ENCODE assay signal across 8 cellular contexts in genomic region chr14:67600562-67600974, GRCh38. TPM values are rescaled to one million over a fixed set of nuclear protein-coding genes. Genes with fewer than 3 reads are reported as not detected.
DNase-seq lines count a peak whose midpoint lies in the region; ATAC-seq and TF ChIP-seq lines count a peak whose summit lies in the region.
"Not testable (repeated sequence)": the region's sequence is repeated elsewhere in the genome, so short reads cannot be mapped to it uniquely, and the experiment has no call there.

No MANE protein-coding gene starts in this region.

- ATAC-seq in RWPE2 (ENCODE audit: low read depth); effector memory CD8-positive, alpha-beta T cell (replicated peaks): not testable (repeated sequence)

- POLR2A ChIA-PET in HEK293 (lab: Yijun Ruan, JAX) = interaction anchor here (0.5 to 2.0 kb wide), 19 partner anchors 9 to 219 kb away, joined by 3 to 14 read pairs (median 4); partner anchors contain the start of genes PLEKHH1, RAD51B and RDH11

- H3K9me3 Mint-ChIP-seq in activated naive CD8-positive, alpha-beta T cell (ENCODE audit: low read depth); effector memory CD8-positive, alpha-beta T cell; neural crest cell: not testable (repeated sequence)

- not testable (repeated sequence) for H3K36me3 Mint-ChIP-seq in activated naive CD8-positive, alpha-beta T cell; neural crest cell (ENCODE audit: low read depth)
- H3K36me3 Mint-ChIP-seq in effector memory CD8-positive, alpha-beta T cell (ENCODE audit: insufficient read depth) = peaks cover 13% of the 10 kb centered on the region

- not testable (repeated sequence) for H3K27me3 ChIP-seq in RWPE2 (ENCODE audit: insufficient read depth, poor library complexity, severe bottlenecking); stomach
- peaks cover 67% of the 10 kb centered on the region for H3K27me3 ChIP-seq in iPS-20b (ENCODE audit: insufficient read depth, low read length)

- not testable (repeated sequence) for TF ChIP-seq CTCF in AG10803 (conservative IDR thresholded peaks at IDR 0.05; ENCODE audit: low read length); HEK293 (tag by site-specific recombination; IDR thresholded peaks at IDR 0.05); RWPE2 (IDR thresholded peaks at IDR 0.05; ENCODE audit: poor library complexity, severe bottlenecking); neural crest cell (conservative IDR thresholded peaks at IDR 0.05); stomach (IDR thresholded peaks at IDR 0.05)

- H3K27ac ChIP-seq in HEK293 (ENCODE audit: extremely low read depth, low read depth, low read length) (peak overlapping the region; percentile 76; the same call in 1 of the 2 replicates), RWPE2 (ENCODE audit: poor library complexity, severe bottlenecking) (peak overlapping the region; percentile 30), stomach (peak overlapping the region; percentile 87 to 95 (median 89))
- not testable (repeated sequence) for H3K27ac ChIP-seq in iPS-20b (ENCODE audit: low read length)

- TF ChIP-seq POLR2A in stomach (IDR thresholded peaks at IDR 0.05) = not testable (repeated sequence)

- peak overlapping the region; percentile 96 for H3K4me3 Mint-ChIP-seq in activated naive CD8-positive, alpha-beta T cell
- peak overlapping the region; percentile 94 to 97 for H3K4me3 Mint-ChIP-seq in effector memory CD8-positive, alpha-beta T cell
- peak overlapping the region; percentile 96 for H3K4me3 Mint-ChIP-seq in neural crest cell

- H3K27ac Mint-ChIP-seq in activated naive CD8-positive, alpha-beta T cell = peak overlapping the region; percentile 94
- H3K27ac Mint-ChIP-seq in effector memory CD8-positive, alpha-beta T cell = peak overlapping the region; percentile 94 to 97
- H3K27ac Mint-ChIP-seq in neural crest cell (ENCODE audit: unreplicated experiment) = not testable (repeated sequence)

- not testable (repeated sequence) for H3K4me1 ChIP-seq in HEK293 (ENCODE audit: control insufficient read depth, insufficient read depth, low read length); RWPE2 (ENCODE audit: insufficient read depth, poor library complexity, severe bottlenecking); iPS-20b (ENCODE audit: insufficient read depth, low read length)
- H3K4me1 ChIP-seq in stomach = peaks cover 5 to 31% (median 18%) of the 10 kb centered on the region in 4 donors

- peaks cover 41% of the 10 kb centered on the region for H3K4me1 Mint-ChIP-seq in activated naive CD8-positive, alpha-beta T cell (ENCODE audit: low read depth)
- peaks cover 19 to 33% of the 10 kb centered on the region in 2 donors for H3K4me1 Mint-ChIP-seq in effector memory CD8-positive, alpha-beta T cell (ENCODE audit: low read depth in 2 of 2)
- H3K4me1 Mint-ChIP-seq in neural crest cell = peaks cover 17% of the 10 kb centered on the region

- H3K9me3 ChIP-seq in HEK293 (ENCODE audit: control insufficient read depth, insufficient read depth, low read depth, low read length); RWPE2 (ENCODE audit: severe bottlenecking); iPS-20b (ENCODE audit: insufficient read depth, low read depth, low read length); stomach: not testable (repeated sequence)

- not testable (repeated sequence) for H3K27me3 Mint-ChIP-seq in activated naive CD8-positive, alpha-beta T cell; effector memory CD8-positive, alpha-beta T cell; neural crest cell (ENCODE audit: low read depth)

- H3K4me3 ChIP-seq in AG10803 (ENCODE audit: low read length) (peak overlapping the region; percentile 89), HEK293 (ENCODE audit: low read depth, low read length) (peak overlapping the region; percentile 95), RWPE2 (ENCODE audit: severe bottlenecking) (peak overlapping the region; percentile 78), iPS-20b (ENCODE audit: low read length) (peak overlapping the region; percentile 84), stomach (peak overlapping the region; percentile 69 to 98 (median 85))

- intact Hi-C loops in stomach (cut with DNase I; ENCODE audit: low total_unique reads) = not testable (repeated sequence)

- DNase-seq in AG10803 (ENCODE audit: low read depth); RWPE2 (ENCODE audit: low spot score); effector memory CD8-positive, alpha-beta T cell; neural crest cell (ENCODE audit: low read depth, low spot score); stomach: not testable (repeated sequence)

- not testable (repeated sequence) for TF ChIP-seq EP300 in stomach (IDR thresholded peaks at IDR 0.05)

- 86 to 93% (median 88%) methylated on average over 21 of the region's 21 CpGs for WGBS in stomach, 5 donors

- CTCF ChIA-PET in HEK293 (lab: Yijun Ruan, JAX) = interaction anchor here (0.6 to 2.7 kb wide), 13 partner anchors 10 to 981 kb away, joined by 3 to 15 read pairs (median 7); partner anchors contain the start of gene ATP6V1D

- not testable (repeated sequence) for H3K36me3 ChIP-seq in HEK293 (ENCODE audit: control insufficient read depth in 2 of 2, insufficient read depth in 1 of 2, low read length in 2 of 2); RWPE2 (ENCODE audit: low read depth); iPS-20b (ENCODE audit: insufficient read depth, low read depth, low read length); stomach

- H3K9ac ChIP-seq in iPS-20b (ENCODE audit: low read depth, low read length) = not testable (repeated sequence)

TF ChIP-seq in HEK293, 187 proteins besides CTCF, POLR2A, EP300 and RAD21:
- TF ChIP-seq, protein P1, sequence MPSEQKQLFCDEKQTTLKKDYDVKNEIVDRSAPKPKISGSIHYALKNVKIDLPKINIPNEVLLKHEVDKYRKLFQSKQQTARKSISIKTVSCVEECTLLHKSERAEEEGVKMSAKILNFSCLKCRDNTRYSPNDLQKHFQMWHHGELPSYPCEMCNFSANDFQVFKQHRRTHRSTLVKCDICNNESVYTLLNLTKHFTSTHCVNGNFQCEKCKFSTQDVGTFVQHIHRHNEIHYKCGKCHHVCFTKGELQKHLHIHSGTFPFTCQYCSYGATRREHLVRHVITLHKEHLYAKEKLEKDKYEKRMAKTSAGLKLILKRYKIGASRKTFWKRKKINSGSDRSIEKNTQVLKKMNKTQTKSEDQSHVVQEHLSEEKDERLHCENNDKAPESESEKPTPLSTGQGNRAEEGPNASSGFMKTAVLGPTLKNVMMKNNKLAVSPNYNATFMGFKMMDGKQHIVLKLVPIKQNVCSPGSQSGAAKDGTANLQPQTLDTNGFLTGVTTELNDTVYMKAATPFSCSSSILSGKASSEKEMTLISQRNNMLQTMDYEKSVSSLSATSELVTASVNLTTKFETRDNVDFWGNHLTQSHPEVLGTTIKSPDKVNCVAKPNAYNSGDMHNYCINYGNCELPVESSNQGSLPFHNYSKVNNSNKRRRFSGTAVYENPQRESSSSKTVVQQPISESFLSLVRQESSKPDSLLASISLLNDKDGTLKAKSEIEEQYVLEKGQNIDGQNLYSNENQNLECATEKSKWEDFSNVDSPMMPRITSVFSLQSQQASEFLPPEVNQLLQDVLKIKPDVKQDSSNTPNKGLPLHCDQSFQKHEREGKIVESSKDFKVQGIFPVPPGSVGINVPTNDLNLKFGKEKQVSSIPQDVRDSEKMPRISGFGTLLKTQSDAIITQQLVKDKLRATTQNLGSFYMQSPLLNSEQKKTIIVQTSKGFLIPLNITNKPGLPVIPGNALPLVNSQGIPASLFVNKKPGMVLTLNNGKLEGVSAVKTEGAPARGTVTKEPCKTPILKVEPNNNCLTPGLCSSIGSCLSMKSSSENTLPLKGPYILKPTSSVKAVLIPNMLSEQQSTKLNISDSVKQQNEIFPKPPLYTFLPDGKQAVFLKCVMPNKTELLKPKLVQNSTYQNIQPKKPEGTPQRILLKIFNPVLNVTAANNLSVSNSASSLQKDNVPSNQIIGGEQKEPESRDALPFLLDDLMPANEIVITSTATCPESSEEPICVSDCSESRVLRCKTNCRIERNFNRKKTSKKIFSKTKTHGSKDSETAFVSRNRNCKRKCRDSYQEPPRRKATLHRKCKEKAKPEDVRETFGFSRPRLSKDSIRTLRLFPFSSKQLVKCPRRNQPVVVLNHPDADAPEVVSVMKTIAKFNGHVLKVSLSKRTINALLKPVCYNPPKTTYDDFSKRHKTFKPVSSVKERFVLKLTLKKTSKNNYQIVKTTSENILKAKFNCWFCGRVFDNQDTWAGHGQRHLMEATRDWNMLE (tag by site-specific recombination; conservative IDR thresholded peaks at IDR 0.05; ENCODE audit: low read depth) = 0 out of 2 replicates have a peak, but pooled peaks have one; percentile 8
- TF ChIP-seq ZNF514 (tag by site-specific recombination; IDR thresholded peaks at IDR 0.05) = 0 out of 2 replicates have a peak, but pooled peaks have one; percentile 62

RNA-seq across cellular contexts. Expression of gene PIGH, which starts 0.5 kb away (rescaled TPM):
- 19.9 and 23.0 TPM in 2 replicates for total RNA-seq in neural crest cell
- total RNA-seq in stomach = 100 to 1,000 TPM in 1 of 5 donors, 10 to 100 TPM in 3, 1 to 10 TPM in 1; 5.2 to 222 (median 31.6) TPM
- polyA plus RNA-seq in stomach = 10 to 100 TPM; 10.3 to 23.6 (median 18.5) TPM

RNA-seq across cellular contexts. Expression of gene ARG2, which starts 19.2 kb away (rescaled TPM):
- total RNA-seq in neural crest cell (19.1 and 22.2 TPM in 2 replicates), stomach (1 to 10 TPM in 4 of 5 donors, not detected in 1; 1.2 to 9.4 (median 3.9) TPM)
- 1 to 10 TPM; 2.6 to 4.9 (median 4.0) TPM for polyA plus RNA-seq in stomach
